Comparison of ENCODE assay signal across 1 cellular context in genomic region chr14:103093856-103094405, GRCh38.
TF ChIP-seq lines count a peak whose summit lies in the region.

No MANE protein-coding gene starts in this region.

TF ChIP-seq in liver, 16 proteins besides CTCF, POLR2A, EP300 and RAD21 (continued from another document):
- TF ChIP-seq REST (IDR thresholded peaks at IDR 0.05) (no peak), HNF4A (conservative IDR thresholded peaks at IDR 0.05) (no peak), GABPA (IDR thresholded peaks at IDR 0.05 in 1 of 2, conservative IDR thresholded peaks at IDR 0.05 in 1 of 2) (no peak)
TF ChIP-seq in liver: peak in this region for 0.
